ENCODE assay signal across 12 cellular contexts in the genomic region with DNA sequence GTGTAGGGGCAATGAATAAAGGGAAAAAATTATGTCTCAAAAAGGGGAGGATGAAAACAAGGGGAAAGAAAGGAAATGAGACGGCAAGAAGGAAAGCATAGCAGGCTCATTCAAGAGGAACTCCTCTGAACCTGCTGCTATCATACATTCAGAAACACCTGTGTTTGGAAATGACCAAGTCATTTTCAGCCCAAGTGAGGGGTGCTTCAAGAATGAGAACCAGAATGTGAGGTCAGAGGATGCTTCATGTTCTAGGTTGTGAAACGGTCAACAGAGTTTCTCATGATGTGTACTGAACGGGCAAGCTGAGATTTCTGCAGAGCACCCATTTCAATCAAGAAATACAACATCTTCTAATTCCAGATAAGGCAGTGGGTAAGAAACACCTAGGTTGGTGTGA.
DNase-seq lines count a peak whose midpoint lies in the region; ATAC-seq, FAIRE-seq and TF ChIP-seq lines count a peak whose summit lies in the region.
"Had no signal": no experiment of that assay in that cellular context is flagged by ENCODE, and none has a peak within 500 bp of the region (broad histone marks: within the 10 kb centered on the region; RNA-seq: fewer than 3 reads in every experiment).

No MANE protein-coding gene starts in this region.

- H3K4me3 ChIP-seq in GM12878 (no peak overlapping the region), H7 (ENCODE audit: insufficient read depth, low read depth, low read length) (no peak overlapping the region)

- peak overlapping the region; percentile 15 for H2AFZ ChIP-seq in GM12878 (ENCODE audit: control insufficient read depth, low read depth, low read length)

- intact Hi-C loops in GM12878 (cut with micrococcal nuclease; ENCODE audit: unreplicated experiment) = loop anchor here (2.0 kb wide), 1 partner anchor 322 kb away; no protein-coding TSS in a partner anchor

- RAD21 ChIA-PET in GM12878 (lab: Charles Lee; ENCODE audit: unreplicated experiment) = no interaction called here

- DNase-seq in GM12878 (ENCODE audit: low read depth, low spot score) = no peak
- no peak for DNase-seq in NCI-H510A (lab: John Stamatoyannopoulos, UW)
- DNase-seq in superior temporal gyrus (ENCODE audit: extremely low spot score) = no peak
- no peak for DNase-seq in glomerular visceral epithelial cell (ENCODE audit: extremely low spot score)
- DNase-seq in H7 = no peak
- DNase-seq: activated CD4-positive, alpha-beta T cell treated with anti-CD3 and anti-CD28 coated beads for 36 hours; anterior cingulate cortex; NCI-H2171; nucleus accumbens had no signal

- no peak for TF ChIP-seq RAD21 in GM12878 (IDR thresholded peaks at IDR 0.05; ENCODE audit: insufficient read depth, low read depth, low read length)

- H4K20me1 ChIP-seq in GM12878 (ENCODE audit: control insufficient read depth, insufficient read depth) = no peaks in the 10 kb centered on the region

- no peak overlapping the region for H3K9ac ChIP-seq in GM12878 (ENCODE audit: control insufficient read depth, insufficient read depth, low read length)

- peak; percentile 70 for ATAC-seq in GM18873 (IDR thresholded peaks at IDR 0.05; ENCODE audit: low FRiP score, unreplicated experiment)
- peak; percentile 46 for ATAC-seq in GM21619 (IDR thresholded peaks at IDR 0.05; ENCODE audit: unreplicated experiment)
- ATAC-seq in HG03064 (IDR thresholded peaks at IDR 0.05; ENCODE audit: low read depth, unreplicated experiment) = peak; percentile 65
- ATAC-seq in GM12878 = peak; percentile 64

- POLR2A ChIA-PET in GM12878 (lab: Charles Lee) = interaction anchor here (1.2 kb wide), 1 partner anchor 9 kb away, joined by 3 read pairs; no protein-coding TSS in a partner anchor

- H3K27me3 ChIP-seq in GM12878 (replicated peaks in 1 of 2; ENCODE audit: control insufficient read depth in 2 of 2, insufficient read depth in 2 of 2, low read length in 1 of 2) (no peaks in the 10 kb centered on the region), H7 (ENCODE audit: control insufficient read depth, insufficient read depth, low read length) (no peaks in the 10 kb centered on the region)

- no peaks in the 10 kb centered on the region for H3K79me2 ChIP-seq in GM12878 (ENCODE audit: control insufficient read depth, insufficient read depth, low read length)

- CTCF ChIA-PET in GM12878 (lab: Yijun Ruan, JAX) = interaction anchor here (1.0 kb wide), 1 partner anchor 24 kb away, joined by 3 read pairs; no protein-coding TSS in a partner anchor

- no peaks in the 10 kb centered on the region; the same call in 2 of the 3 replicates for H3K9me3 ChIP-seq in GM12878 (replicated peaks; ENCODE audit: control insufficient read depth, insufficient read depth, low read length)

- 2% methylated on average over 3 of the region's 3 CpGs for WGBS in GM12878 (ENCODE audit: insufficient coverage, insufficient replicate concordance, low lambda C conversion rate, missing lambda C conversion rate)

- FAIRE-seq in GM12878 (lab: Jason Lieb, UNC) = peak; percentile 59

- no peak overlapping the region for H3K4me2 ChIP-seq in GM12878 (ENCODE audit: control insufficient read depth, insufficient read depth)

- TF ChIP-seq CTCF in GM12878 (IDR thresholded peaks at IDR 0.05 in 2 of 3, conservative IDR thresholded peaks at IDR 0.05 in 1 of 3; ENCODE audit: control insufficient read depth in 2 of 3, extremely low read depth in 1 of 3, insufficient read depth in 1 of 3, low read depth in 3 of 3, low read length in 3 of 3) = no peak

- SMC1A ChIA-PET in GM12878 (lab: Charles Lee; ENCODE audit: uncharacterized antibody, unreplicated experiment) = interaction anchor here (1.0 to 1.2 kb wide), 2 partner anchors 9 to 66 kb away, joined by 3 to 4 read pairs; no protein-coding TSS in a partner anchor

- H3K27ac ChIP-seq in GM12878 (ENCODE audit: control insufficient read depth, insufficient read depth) = no peak overlapping the region

- no peak for TF ChIP-seq POLR2A in GM12878 (IDR thresholded peaks at IDR 0.05; ENCODE audit: low read depth, low read length)

- no peak for TF ChIP-seq EP300 in GM12878 (IDR thresholded peaks at IDR 0.05; ENCODE audit: borderline replicate concordance in 1 of 2, control insufficient read depth in 1 of 2, low read depth in 2 of 2, low read length in 2 of 2)

- in situ Hi-C loops in GM12878 (cut with MboI) = loop anchor here (25.0 kb wide), 1 partner anchor 1205 kb away; no protein-coding TSS in a partner anchor

- H3K4me1 ChIP-seq in GM12878 (ENCODE audit: control insufficient read depth, insufficient read depth, low read length) = no peaks in the 10 kb centered on the region

- no TSS peak for BruUV-seq in GM12878 (replicated peaks; lab: Mats Ljungman, UMichigan)

- H3K36me3 ChIP-seq in GM12878 (ENCODE audit: control insufficient read depth in 2 of 2, insufficient read depth in 2 of 2, low read length in 1 of 2) (no peaks in the 10 kb centered on the region), H7 (replicated peaks; ENCODE audit: control insufficient read depth, insufficient read depth, low read length) (no peaks in the 10 kb centered on the region)

TF ChIP-seq in GM12878, 131 proteins besides CTCF, POLR2A, EP300 and RAD21 (continues in another document):
- TF ChIP-seq, protein P1, sequence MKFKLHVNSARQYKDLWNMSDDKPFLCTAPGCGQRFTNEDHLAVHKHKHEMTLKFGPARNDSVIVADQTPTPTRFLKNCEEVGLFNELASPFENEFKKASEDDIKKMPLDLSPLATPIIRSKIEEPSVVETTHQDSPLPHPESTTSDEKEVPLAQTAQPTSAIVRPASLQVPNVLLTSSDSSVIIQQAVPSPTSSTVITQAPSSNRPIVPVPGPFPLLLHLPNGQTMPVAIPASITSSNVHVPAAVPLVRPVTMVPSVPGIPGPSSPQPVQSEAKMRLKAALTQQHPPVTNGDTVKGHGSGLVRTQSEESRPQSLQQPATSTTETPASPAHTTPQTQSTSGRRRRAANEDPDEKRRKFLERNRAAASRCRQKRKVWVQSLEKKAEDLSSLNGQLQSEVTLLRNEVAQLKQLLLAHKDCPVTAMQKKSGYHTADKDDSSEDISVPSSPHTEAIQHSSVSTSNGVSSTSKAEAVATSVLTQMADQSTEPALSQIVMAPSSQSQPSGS (IDR thresholded peaks at IDR 0.05; ENCODE audit: low read length) = no peak
- peak; percentile 48 for TF ChIP-seq CREM (IDR thresholded peaks at IDR 0.05; ENCODE audit: low read depth)
- no peak for TF ChIP-seq BACH1 (IDR thresholded peaks at IDR 0.05; ENCODE audit: borderline replicate concordance)
- no peak for TF ChIP-seq TCF7 (IDR thresholded peaks at IDR 0.05; ENCODE audit: borderline replicate concordance)
- peak in 1 of 2 experiments; percentile 30; a peak in 1 of 4 replicates for TF ChIP-seq ETV6 (conservative IDR thresholded peaks at IDR 0.05 in 1 of 2, IDR thresholded peaks at IDR 0.05 in 1 of 2; ENCODE audit: borderline replicate concordance in 1 of 2, low read depth in 1 of 2)
- TF ChIP-seq JUNB (IDR thresholded peaks at IDR 0.05) = peak; percentile 63
- no peak for TF ChIP-seq ZNF274 (IDR thresholded peaks at IDR 0.05; ENCODE audit: insufficient read depth, insufficient read length)
- TF ChIP-seq MEF2A (IDR thresholded peaks at IDR 0.05; ENCODE audit: insufficient read depth, low read depth, low read length) = 0 out of 2 replicates have a peak, but pooled peaks have one; percentile 6
- 0 out of 2 replicates have a peak, but pooled peaks have one; percentile 12 for TF ChIP-seq RUNX3 (IDR thresholded peaks at IDR 0.05; ENCODE audit: low read length)
- 0 out of 2 replicates have a peak, but pooled peaks have one; percentile 27 for TF ChIP-seq FOXM1 (IDR thresholded peaks at IDR 0.05; ENCODE audit: low read depth, low read length)
- TF ChIP-seq IKZF1 (conservative IDR thresholded peaks at IDR 0.05) = no peak
- TF ChIP-seq, protein P2, sequence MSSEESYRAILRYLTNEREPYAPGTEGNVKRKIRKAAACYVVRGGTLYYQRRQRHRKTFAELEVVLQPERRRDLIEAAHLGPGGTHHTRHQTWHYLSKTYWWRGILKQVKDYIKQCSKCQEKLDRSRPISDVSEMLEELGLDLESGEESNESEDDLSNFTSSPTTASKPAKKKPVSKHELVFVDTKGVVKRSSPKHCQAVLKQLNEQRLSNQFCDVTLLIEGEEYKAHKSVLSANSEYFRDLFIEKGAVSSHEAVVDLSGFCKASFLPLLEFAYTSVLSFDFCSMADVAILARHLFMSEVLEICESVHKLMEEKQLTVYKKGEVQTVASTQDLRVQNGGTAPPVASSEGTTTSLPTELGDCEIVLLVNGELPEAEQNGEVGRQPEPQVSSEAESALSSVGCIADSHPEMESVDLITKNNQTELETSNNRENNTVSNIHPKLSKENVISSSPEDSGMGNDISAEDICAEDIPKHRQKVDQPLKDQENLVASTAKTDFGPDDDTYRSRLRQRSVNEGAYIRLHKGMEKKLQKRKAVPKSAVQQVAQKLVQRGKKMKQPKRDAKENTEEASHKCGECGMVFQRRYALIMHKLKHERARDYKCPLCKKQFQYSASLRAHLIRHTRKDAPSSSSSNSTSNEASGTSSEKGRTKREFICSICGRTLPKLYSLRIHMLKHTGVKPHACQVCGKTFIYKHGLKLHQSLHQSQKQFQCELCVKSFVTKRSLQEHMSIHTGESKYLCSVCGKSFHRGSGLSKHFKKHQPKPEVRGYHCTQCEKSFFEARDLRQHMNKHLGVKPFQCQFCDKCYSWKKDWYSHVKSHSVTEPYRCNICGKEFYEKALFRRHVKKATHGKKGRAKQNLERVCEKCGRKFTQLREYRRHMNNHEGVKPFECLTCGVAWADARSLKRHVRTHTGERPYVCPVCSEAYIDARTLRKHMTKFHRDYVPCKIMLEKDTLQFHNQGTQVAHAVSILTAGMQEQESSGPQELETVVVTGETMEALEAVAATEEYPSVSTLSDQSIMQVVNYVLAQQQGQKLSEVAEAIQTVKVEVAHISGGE (CRISPR knock-in tag; IDR thresholded peaks at IDR 0.05) = no peak
- no peak for TF ChIP-seq CBFB (IDR thresholded peaks at IDR 0.05; ENCODE audit: low read depth)
- no peak for TF ChIP-seq MTA3 (IDR thresholded peaks at IDR 0.05; ENCODE audit: borderline replicate concordance, low read length)
- no peak for TF ChIP-seq KAT2A (conservative IDR thresholded peaks at IDR 0.05; ENCODE audit: control insufficient read depth, low read depth, low read length)
- TF ChIP-seq, protein P3, sequence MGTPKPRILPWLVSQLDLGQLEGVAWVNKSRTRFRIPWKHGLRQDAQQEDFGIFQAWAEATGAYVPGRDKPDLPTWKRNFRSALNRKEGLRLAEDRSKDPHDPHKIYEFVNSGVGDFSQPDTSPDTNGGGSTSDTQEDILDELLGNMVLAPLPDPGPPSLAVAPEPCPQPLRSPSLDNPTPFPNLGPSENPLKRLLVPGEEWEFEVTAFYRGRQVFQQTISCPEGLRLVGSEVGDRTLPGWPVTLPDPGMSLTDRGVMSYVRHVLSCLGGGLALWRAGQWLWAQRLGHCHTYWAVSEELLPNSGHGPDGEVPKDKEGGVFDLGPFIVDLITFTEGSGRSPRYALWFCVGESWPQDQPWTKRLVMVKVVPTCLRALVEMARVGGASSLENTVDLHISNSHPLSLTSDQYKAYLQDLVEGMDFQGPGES (IDR thresholded peaks at IDR 0.05) = no peak
- no peak for TF ChIP-seq SREBF2 (IDR thresholded peaks at IDR 0.05; ENCODE audit: low read length)
- TF ChIP-seq SIX5 (IDR thresholded peaks at IDR 0.05; ENCODE audit: low read depth, low read length, severe bottlenecking) = no peak
